Comparison of ENCODE assay signal across 11 cellular contexts in genomic region chr3:47542614-47543173, GRCh38. TPM values are rescaled to one million over a fixed set of nuclear protein-coding genes. Genes with fewer than 3 reads are reported as not detected.
DNase-seq lines count a peak whose midpoint lies in the region; TF ChIP-seq lines count a peak whose summit lies in the region.
"Had no signal": no experiment of that assay in that cellular context is flagged by ENCODE, and none has a peak within 500 bp of the region (broad histone marks: within the 10 kb centered on the region; RNA-seq: fewer than 3 reads in every experiment).

No MANE protein-coding gene starts in this region.

- H3K4me2 ChIP-seq in skeletal muscle satellite cell (ENCODE audit: low read length): peak overlapping the region; percentile 63

- TF ChIP-seq CTCF in esophagus squamous epithelium (IDR thresholded peaks at IDR 0.05): no peak

- H3K4me1 ChIP-seq in skeletal muscle satellite cell (ENCODE audit: control insufficient read depth, insufficient read depth, low read length): peaks cover 7% of the 10 kb centered on the region
- H3K4me1 ChIP-seq in esophagus squamous epithelium: peaks cover 6 to 21% (median 6%) of the 10 kb centered on the region in 3 donors
- H3K4me1 ChIP-seq: Peyer's patch had no signal

- WGBS in esophagus squamous epithelium, 2 donors: 18 to 40% methylated on average over 1 to 5 of the region's 20 CpGs

- H3K9me3 ChIP-seq in skeletal muscle satellite cell (replicated peaks; ENCODE audit: low read length): no peaks in the 10 kb centered on the region
- no peaks in the 10 kb centered on the region for H3K9me3 ChIP-seq in esophagus squamous epithelium
- H3K9me3 ChIP-seq: Peyer's patch had no signal

- H3K36me3 ChIP-seq in H7 (replicated peaks; ENCODE audit: control insufficient read depth, insufficient read depth, low read length) (no peaks in the 10 kb centered on the region), skeletal muscle satellite cell (ENCODE audit: insufficient read depth, low read length) (no peaks in the 10 kb centered on the region), esophagus squamous epithelium (no peaks in the 10 kb centered on the region)
- H3K36me3 ChIP-seq: Peyer's patch had no signal

- H3K4me3 ChIP-seq in H7 (ENCODE audit: insufficient read depth, low read depth, low read length) (no peak overlapping the region), skeletal muscle satellite cell (ENCODE audit: low read length) (no peak overlapping the region), esophagus squamous epithelium (no peak overlapping the region)
- H3K4me3 ChIP-seq: Peyer's patch had no signal

- H3K9ac ChIP-seq in skeletal muscle satellite cell (ENCODE audit: low read depth, low read length): no peak overlapping the region

- H3K27me3 ChIP-seq in H7 (ENCODE audit: control insufficient read depth, insufficient read depth, low read length) (no peaks in the 10 kb centered on the region), skeletal muscle satellite cell (ENCODE audit: control insufficient read depth, insufficient read depth, low read length) (peaks cover 3% of the 10 kb centered on the region), esophagus squamous epithelium (peaks cover 0 to 34% (median 0%) of the 10 kb centered on the region in 4 donors)
- H3K27me3 ChIP-seq: Peyer's patch had no signal

- peak; percentile 32 for DNase-seq in H7
- DNase-seq in cerebellar cortex (ENCODE audit: low spot score): peak; percentile 72
- peak; percentile 86 for DNase-seq in medulla oblongata (ENCODE audit: extremely low spot score)
- DNase-seq in SKM-1 treated with dmso at 0.1 percent for 144 hours (lab: John Stamatoyannopoulos, UW; ENCODE audit: unreplicated experiment): no peak
- DNase-seq in esophagus squamous epithelium (lab: John Stamatoyannopoulos, UW): no peak
- no peak for DNase-seq in activated CD4-positive, CD25-positive, alpha-beta regulatory T cell (lab: John Stamatoyannopoulos, UW)
- DNase-seq in dedifferentiated amniotic fluid mesenchymal stem cell (ENCODE audit: extremely low spot score): no peak
- DNase-seq: HCEC 1CT, KG1, Peyer's patch had no signal

- TF ChIP-seq POLR2A in esophagus squamous epithelium (IDR thresholded peaks at IDR 0.05): no peak

- intact Hi-C loops in esophagus squamous epithelium (cut with DNase I): no loop called here

- H3K27ac ChIP-seq in esophagus squamous epithelium: no peak overlapping the region
- H3K27ac ChIP-seq: Peyer's patch had no signal

RNA-seq across cellular contexts. Expression of gene ELP6, which starts 29.2 kb away (rescaled TPM):
- total RNA-seq in H7 (2014; rRNA removed; shearing (Covaris generic)): 63.5 and 77.6 TPM in 2 replicates
- total RNA-seq in skeletal muscle satellite cell (2012; rRNA removed): 18.0 and 26.4 TPM in 2 replicates
- total RNA-seq in esophagus squamous epithelium: 10 to 100 TPM in 3 of 4 donors, 1 to 10 TPM in 1; 9.1 to 22.3 (median 21.3) TPM

RNA-seq across cellular contexts. Expression of gene CSPG5, which starts 36.0 kb away (rescaled TPM):
- total RNA-seq in H7 (2014; rRNA removed; shearing (Covaris generic)): 1.5 and 1.7 TPM in 2 replicates
- total RNA-seq in skeletal muscle satellite cell (2012; rRNA removed): 0.22 and 0.25 TPM in 2 replicates
- under 1 TPM in 3 of 4 donors, not detected in 1; 0.19 to 0.32 (median 0.31) TPM for total RNA-seq in esophagus squamous epithelium

Comparison
In these comparisons a context has a peak if more than half of its experiments do, and no peak if none do; other contexts are left out.
1. DNase-seq: peak in H7 (single experiment), cerebellar cortex (single experiment) and medulla oblongata (single experiment); none in SKM-1 treated with dmso at 0.1 percent for 144 hours (single experiment), esophagus squamous epithelium (single experiment), activated CD4-positive, CD25-positive, alpha-beta regulatory T cell (0 of 4) and dedifferentiated amniotic fluid mesenchymal stem cell (single experiment).